In genomic region chr11:46183819-46184218, GRCh38 we compare ENCODE assay signal across 22 cellular contexts.
DNase-seq lines count a peak whose midpoint lies in the region; ATAC-seq, FAIRE-seq and TF ChIP-seq lines count a peak whose summit lies in the region.
"Had no signal": no experiment of that assay in that cellular context is flagged by ENCODE, and none has a peak within 500 bp of the region (broad histone marks: within the 10 kb centered on the region; RNA-seq: fewer than 3 reads in every experiment).

No MANE protein-coding gene starts in this region.

- H3K27me3 ChIP-seq in astrocyte (ENCODE audit: insufficient read depth, low read length): peaks cover 15% of the 10 kb centered on the region
- H3K27me3 ChIP-seq: neural progenitor cell, stomach had no signal

- H3K4me1 Mint-ChIP-seq in astrocyte (ENCODE audit: low read depth, unreplicated experiment): peaks cover 5% of the 10 kb centered on the region
- H3K4me1 Mint-ChIP-seq: brain, neural progenitor cell had no signal

- no peaks in the 10 kb centered on the region for H3K36me3 ChIP-seq in astrocyte (ENCODE audit: insufficient read depth, low read length)
- H3K36me3 ChIP-seq: neural progenitor cell, stomach had no signal

- H3K9me3 Mint-ChIP-seq in astrocyte (ENCODE audit: unreplicated experiment): peaks cover 5% of the 10 kb centered on the region
- H3K9me3 Mint-ChIP-seq: activated naive CD4-positive, alpha-beta T cell treated with anti-CD3 and anti-CD28 coated beads for 36 hours had no signal

- no peak for DNase-seq in A549 (ENCODE audit: low read depth in 1 of 2, low spot score in 1 of 2)
- peak; percentile 41 for DNase-seq in HS-27A (ENCODE audit: low read depth)
- DNase-seq in astrocyte (ENCODE audit: low read depth): peak; percentile 76
- DNase-seq in fibroblast of the aortic adventitia (ENCODE audit: low read depth): peak; percentile 35
- DNase-seq in NCI-H1048 (lab: John Stamatoyannopoulos, UW): no peak
- DNase-seq: 8988T; activated CD4-positive, alpha-beta T cell treated with anti-CD3 and anti-CD28 coated beads for 4 hours; activated naive CD4-positive, alpha-beta T cell treated with anti-CD3 and anti-CD28 coated beads for 36 hours; DMS 273 treated with DMSO at 0.1 percent for 48 hours; hippocampal formation; left colon; NCI-H1092; NCI-H526 treated with DMSO at 0.1 percent for 48 hours; retina; stomach had no signal

- no peak overlapping the region for H2AFZ ChIP-seq in astrocyte (ENCODE audit: low read depth, low read length)
- H2AFZ ChIP-seq: neural progenitor cell had no signal

- no peak overlapping the region for H3K9ac ChIP-seq in astrocyte (ENCODE audit: low read length)
- H3K9ac ChIP-seq: neural progenitor cell had no signal

- peaks cover 16% of the 10 kb centered on the region for H3K27me3 Mint-ChIP-seq in astrocyte (ENCODE audit: low read depth, unreplicated experiment)

- no peaks in the 10 kb centered on the region for H3K79me2 ChIP-seq in astrocyte (ENCODE audit: insufficient read depth, low read length)

- POLR2A ChIA-PET in A549 (lab: Yijun Ruan, JAX): no interaction called here

- H3K27ac ChIP-seq in A549: no peak overlapping the region
- no peak overlapping the region for H3K27ac ChIP-seq in astrocyte (ENCODE audit: low read depth, low read length)
- H3K27ac ChIP-seq: C4-2B, neural progenitor cell, stomach had no signal

- no peaks in the 10 kb centered on the region for H4K20me1 ChIP-seq in astrocyte (ENCODE audit: insufficient read depth, low read length)

- ATAC-seq in A549 (peak in 1 of 2 experiments; percentile 50; a peak in 2 of 6 replicates), HG03280 (IDR thresholded peaks at IDR 0.05; ENCODE audit: unreplicated experiment) (no peak), HG03039 (IDR thresholded peaks at IDR 0.05; ENCODE audit: unreplicated experiment) (no peak), GM21529 (IDR thresholded peaks at IDR 0.05; ENCODE audit: unreplicated experiment) (no peak)
- ATAC-seq: left colon, SK-N-SH treated with all-trans-retinoic acid at 6 μM for 48 hours had no signal

- H3K27ac Mint-ChIP-seq in astrocyte (ENCODE audit: unreplicated experiment): no peak overlapping the region
- H3K27ac Mint-ChIP-seq: activated naive CD4-positive, alpha-beta T cell treated with anti-CD3 and anti-CD28 coated beads for 36 hours; brain; neural progenitor cell had no signal

- no peak overlapping the region for H3K4me3 ChIP-seq in A549
- no peak overlapping the region for H3K4me3 ChIP-seq in astrocyte (ENCODE audit: insufficient read depth, low read depth, low read length)
- no peak overlapping the region for H3K4me3 ChIP-seq in fibroblast of the aortic adventitia (ENCODE audit: low read depth, low read length)
- H3K4me3 ChIP-seq: neural progenitor cell, stomach had no signal

- no peak for FAIRE-seq in A549 (lab: Jason Lieb, UNC)
- peak; percentile 26 for FAIRE-seq in astrocyte (lab: Jason Lieb, UNC)

- H3K4me1 ChIP-seq in A549 (no peaks in the 10 kb centered on the region), astrocyte (ENCODE audit: insufficient read depth, low read length) (peaks cover 13% of the 10 kb centered on the region)
- H3K4me1 ChIP-seq: neural progenitor cell, stomach had no signal

- peaks cover 2% of the 10 kb centered on the region for H3K36me3 Mint-ChIP-seq in astrocyte (ENCODE audit: low read depth, unreplicated experiment)
- H3K36me3 Mint-ChIP-seq: brain, neural progenitor cell had no signal

- TF ChIP-seq POLR2A in A549 (IDR thresholded peaks at IDR 0.05; ENCODE audit: low read length): no peak

- TF ChIP-seq EP300 in A549 (IDR thresholded peaks at IDR 0.05): no peak

- TF ChIP-seq RAD21 in A549 (conservative IDR thresholded peaks at IDR 0.05 in 1 of 2, IDR thresholded peaks at IDR 0.05 in 1 of 2): no peak

- WGBS in A549 (ENCODE audit: missing lambda C conversion rate): 4% methylated on average over 4 of the region's 4 CpGs

- H3K9me3 ChIP-seq in A549: no peaks in the 10 kb centered on the region
- no peaks in the 10 kb centered on the region for H3K9me3 ChIP-seq in astrocyte (ENCODE audit: insufficient read depth, low read depth, low read length)
- H3K9me3 ChIP-seq: stomach had no signal

- CTCF ChIA-PET in A549 (lab: Yijun Ruan, JAX): interaction anchor here (0.9 kb wide), 1 partner anchor 49 kb away, joined by 3 read pairs; no protein-coding TSS in a partner anchor

- TF ChIP-seq CTCF in A549 (IDR thresholded peaks at IDR 0.05) (no peak), astrocyte (IDR thresholded peaks at IDR 0.05; ENCODE audit: insufficient read depth, low read depth, low read length) (no peak), fibroblast of the aortic adventitia (IDR thresholded peaks at IDR 0.05; ENCODE audit: insufficient read depth, low read length) (no peak)

- no peak overlapping the region for H3K4me3 Mint-ChIP-seq in astrocyte (ENCODE audit: unreplicated experiment)
- H3K4me3 Mint-ChIP-seq: activated naive CD4-positive, alpha-beta T cell treated with anti-CD3 and anti-CD28 coated beads for 36 hours; brain; neural progenitor cell had no signal

- H3K4me2 ChIP-seq in A549 (no peak overlapping the region), astrocyte (ENCODE audit: low read length) (peak overlapping the region; percentile 39)
- H3K4me2 ChIP-seq: neural progenitor cell had no signal

TF ChIP-seq in A549, 52 proteins besides CTCF, POLR2A, EP300 and RAD21:
- TF ChIP-seq FOSL2 (IDR thresholded peaks at IDR 0.05): no peak
- 0 out of 2 replicates have a peak, but pooled peaks have one; percentile 7 for TF ChIP-seq FOSL2 (CRISPR knock-in tag; IDR thresholded peaks at IDR 0.05)
- TF ChIP-seq CHD2 (IDR thresholded peaks at IDR 0.05; ENCODE audit: low read length, partially characterized antibody): no peak
TF ChIP-seq in A549: peak in this region for 1.

Comparison
In these comparisons a context has a peak if more than half of its experiments do, and no peak if none do; other contexts are left out.
1. DNase-seq: peak in HS-27A (single experiment), astrocyte (single experiment) and fibroblast of the aortic adventitia (single experiment); none in A549 (0 of 2) and NCI-H1048 (single experiment).